19 cellular contexts compared by ENCODE assay signal in the genomic region with DNA sequence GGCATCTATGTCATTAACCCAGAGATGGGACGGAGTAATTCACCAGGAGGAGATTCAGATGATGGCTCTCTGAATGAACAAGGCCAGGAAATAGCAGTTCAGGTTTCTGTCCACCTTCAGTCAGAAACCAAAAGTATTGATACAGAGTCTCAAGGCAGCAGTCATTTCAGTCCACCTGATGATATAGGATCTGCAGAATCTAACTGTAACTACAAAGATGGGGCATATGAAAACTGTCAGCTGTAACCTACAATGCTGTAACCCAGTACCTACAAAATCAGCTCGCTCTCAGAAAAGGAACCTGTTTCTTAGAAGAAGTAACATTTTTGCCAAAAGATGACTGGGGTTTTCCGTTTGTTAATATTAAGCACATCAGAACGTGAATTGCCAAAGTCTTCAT. TPM values are rescaled to one million over a fixed set of nuclear protein-coding genes. Genes with fewer than 3 reads are reported as not detected.
DNase-seq lines count a peak whose midpoint lies in the region; ATAC-seq and TF ChIP-seq lines count a peak whose summit lies in the region.
"Had no signal": no experiment of that assay in that cellular context is flagged by ENCODE, and none has a peak within 500 bp of the region (broad histone marks: within the 10 kb centered on the region; RNA-seq: fewer than 3 reads in every experiment).

No MANE protein-coding gene starts in this region.

- 96% methylated on average over 4 of the region's 4 CpGs for WGBS in mammary epithelial cell (ENCODE audit: low coverage, missing lambda C conversion rate)

- peak overlapping the region; percentile 38 for H3K27ac Mint-ChIP-seq in activated CD8-positive, alpha-beta T cell treated with anti-CD3 and anti-CD28 coated beads for 36 hours
- H3K27ac Mint-ChIP-seq in activated CD8-positive, alpha-beta T cell treated with anti-CD3 and anti-CD28 coated beads, Interleukin-2, amount 10 ng/mL, durations not matched to agents 7 days and 5 days, result no peak overlapping the region
- H3K27ac Mint-ChIP-seq: CD4-positive, alpha-beta T cell; HFFc6; IgD-negative memory B cell had no signal

- ATAC-seq in activated CD8-positive, alpha-beta T cell treated with anti-CD3 and anti-CD28 coated beads for 36 hours, result no peak
- no peak for ATAC-seq in activated CD8-positive, alpha-beta T cell treated with anti-CD3 and anti-CD28 coated beads, Interleukin-2, amount 10 ng/mL, durations not matched to agents 7 days and 5 days
- ATAC-seq in PC-3 (no peak), GM18873 (IDR thresholded peaks at IDR 0.05; ENCODE audit: low FRiP score, unreplicated experiment) (no peak), Right ventricle myocardium superior (ENCODE audit: poor library complexity) (no peak)
- ATAC-seq: HCT116, HepG2 had no signal

- H4K20me1 ChIP-seq in PC-3 (ENCODE audit: low read length) (no peaks in the 10 kb centered on the region), mammary epithelial cell (ENCODE audit: insufficient read depth, low read length) (no peaks in the 10 kb centered on the region)

- H3K9me2 ChIP-seq in PC-3 (replicated peaks; ENCODE audit: low read length), result no peaks in the 10 kb centered on the region

- H3K9ac ChIP-seq in PC-3 (ENCODE audit: low read length) (no peak overlapping the region), mammary epithelial cell (ENCODE audit: insufficient read depth, low read length) (no peak overlapping the region)

- H3K79me2 ChIP-seq in PC-3 (ENCODE audit: low read length) (no peaks in the 10 kb centered on the region), mammary epithelial cell (ENCODE audit: insufficient read depth, low read length) (peaks cover 12% of the 10 kb centered on the region)

- H3K4me3 ChIP-seq in GM12865 (ENCODE audit: low read depth, low read length), result no peak overlapping the region
- no peak overlapping the region for H3K4me3 ChIP-seq in PC-3 (ENCODE audit: low read length)
- H3K4me3 ChIP-seq in mammary epithelial cell (replicated peaks in 1 of 3; ENCODE audit: insufficient read depth in 1 of 3, low read depth in 2 of 3, low read length in 3 of 3), result no peak overlapping the region

- H3K27ac ChIP-seq in PC-3 (ENCODE audit: low read length), result no peak overlapping the region
- H3K27ac ChIP-seq in mammary epithelial cell (ENCODE audit: insufficient read depth, low read depth, low read length), result no peak overlapping the region

- no peak for TF ChIP-seq CTCF in activated CD8-positive, alpha-beta T cell treated with anti-CD3 and anti-CD28 coated beads for 36 hours (IDR thresholded peaks at IDR 0.05)
- TF ChIP-seq CTCF in GM12865 (IDR thresholded peaks at IDR 0.05; ENCODE audit: insufficient read depth, low read depth, low read length, missing control alignments) (no peak), PC-3 (conservative IDR thresholded peaks at IDR 0.05; ENCODE audit: low read depth, low read length) (no peak), mammary epithelial cell (conservative IDR thresholded peaks at IDR 0.05 in 1 of 2, IDR thresholded peaks at IDR 0.05 in 1 of 2; ENCODE audit: extremely low read depth in 1 of 2, insufficient read depth in 1 of 2, low read depth in 1 of 2, low read length in 2 of 2) (no peak)

- H3K9me3 ChIP-seq in PC-3 (ENCODE audit: low read length) (no peaks in the 10 kb centered on the region), mammary epithelial cell (replicated peaks; ENCODE audit: insufficient read depth, low read length) (no peaks in the 10 kb centered on the region)
- H3K9me3 ChIP-seq: BE2C, Caco-2 had no signal

- peaks cover 49% of the 10 kb centered on the region for H3K36me3 Mint-ChIP-seq in activated CD8-positive, alpha-beta T cell treated with anti-CD3 and anti-CD28 coated beads for 36 hours (ENCODE audit: low read depth)
- peaks cover 53% of the 10 kb centered on the region for H3K36me3 Mint-ChIP-seq in activated CD8-positive, alpha-beta T cell treated with anti-CD3 and anti-CD28 coated beads, Interleukin-2, amount 10 ng/mL, durations not matched to agents 7 days and 5 days (ENCODE audit: low read depth)

- H3K4me3 Mint-ChIP-seq in activated CD8-positive, alpha-beta T cell treated with anti-CD3 and anti-CD28 coated beads for 36 hours, result no peak overlapping the region
- no peak overlapping the region for H3K4me3 Mint-ChIP-seq in activated CD8-positive, alpha-beta T cell treated with anti-CD3 and anti-CD28 coated beads, Interleukin-2, amount 10 ng/mL, durations not matched to agents 7 days and 5 days
- H3K4me3 Mint-ChIP-seq: CD4-positive, alpha-beta T cell; HFFc6; IgD-negative memory B cell had no signal

- dilution Hi-C loops in mammary epithelial cell (cut with HindIII; ENCODE audit: low sequenced_read_pairs), result no loop called here

- H3K27me3 ChIP-seq in PC-3 (ENCODE audit: low read length) (no peaks in the 10 kb centered on the region), mammary epithelial cell (ENCODE audit: insufficient read depth, low read length) (no peaks in the 10 kb centered on the region)
- H3K27me3 ChIP-seq: BE2C had no signal

- CTCF ChIA-PET in activated CD8-positive, alpha-beta T cell treated with anti-CD3 and anti-CD28 coated beads for 36 hours (lab: Charles Lee), result interaction anchor here (1.1 to 2.4 kb wide), 2 partner anchors 11 to 19 kb away, joined by 3 to 8 read pairs; no protein-coding TSS in a partner anchor
- CTCF ChIA-PET in activated CD8-positive, alpha-beta T cell treated with anti-CD3 and anti-CD28 coated beads, Interleukin-2, amount 10 ng/mL, durations not matched to agents 7 days and 5 days (lab: Charles Lee), result interaction anchor here (1.2 to 1.6 kb wide), 2 partner anchors 19 to 351 kb away, joined by 3 read pairs; no protein-coding TSS in a partner anchor
- CTCF ChIA-PET in PC-3 (lab: Charles Lee), result no interaction called here
- CTCF ChIA-PET in mammary epithelial cell (lab: Charles Lee; ENCODE audit: low non-redundant PET), result no interaction called here

- H2AFZ ChIP-seq in PC-3 (ENCODE audit: low read length) (no peak overlapping the region), mammary epithelial cell (ENCODE audit: low read depth, low read length) (no peak overlapping the region)

- no peaks in the 10 kb centered on the region for H3K9me3 Mint-ChIP-seq in activated CD8-positive, alpha-beta T cell treated with anti-CD3 and anti-CD28 coated beads for 36 hours
- H3K9me3 Mint-ChIP-seq in activated CD8-positive, alpha-beta T cell treated with anti-CD3 and anti-CD28 coated beads, Interleukin-2, amount 10 ng/mL, durations not matched to agents 7 days and 5 days (ENCODE audit: insufficient read depth), result no peaks in the 10 kb centered on the region
- H3K9me3 Mint-ChIP-seq: CD4-positive, alpha-beta T cell; HFFc6; IgD-negative memory B cell had no signal

- no peaks in the 10 kb centered on the region for H3K27me3 Mint-ChIP-seq in activated CD8-positive, alpha-beta T cell treated with anti-CD3 and anti-CD28 coated beads for 36 hours
- H3K27me3 Mint-ChIP-seq in activated CD8-positive, alpha-beta T cell treated with anti-CD3 and anti-CD28 coated beads, Interleukin-2, amount 10 ng/mL, durations not matched to agents 7 days and 5 days (ENCODE audit: low read depth), result no peaks in the 10 kb centered on the region
- H3K27me3 Mint-ChIP-seq: CD4-positive, alpha-beta T cell; IgD-negative memory B cell had no signal

- intact Hi-C loops in activated CD8-positive, alpha-beta T cell treated with anti-CD3 and anti-CD28 coated beads for 36 hours (cut with micrococcal nuclease), result no loop called here
- intact Hi-C loops in PC-3 (cut with micrococcal nuclease) (no loop called here), mammary epithelial cell (cut with micrococcal nuclease) (no loop called here), Right ventricle myocardium superior (cut with DNase I) (no loop called here)

- H3K4me1 ChIP-seq in PC-3 (ENCODE audit: insufficient read depth, low read length), result no peaks in the 10 kb centered on the region
- no peaks in the 10 kb centered on the region for H3K4me1 ChIP-seq in mammary epithelial cell (ENCODE audit: insufficient read depth, low read length)
- H3K4me1 ChIP-seq: BE2C, Caco-2 had no signal

- H3K36me3 ChIP-seq in PC-3 (ENCODE audit: low read depth, low read length) (no peaks in the 10 kb centered on the region), mammary epithelial cell (ENCODE audit: insufficient read depth, low read length) (peaks cover 8% of the 10 kb centered on the region)

- no peak for DNase-seq in activated CD8-positive, alpha-beta T cell treated with anti-CD3 and anti-CD28 coated beads for 36 hours
- DNase-seq in activated CD8-positive, alpha-beta T cell treated with anti-CD3 and anti-CD28 coated beads, Interleukin-2, amount 10 ng/mL, durations not matched to agents 7 days and 5 days, result no peak
- DNase-seq in GM12865 (ENCODE audit: low read depth) (peak; percentile 16), PC-3 (no peak), mammary epithelial cell (no peak), Right ventricle myocardium superior (no peak)
- DNase-seq: ACHN; BE2C; C1 segment of cervical spinal cord; Caco-2; CD4-positive, alpha-beta T cell; GDM1; GOT3; H7; HFFc6 had no signal

- BruUV-seq in PC-3 (replicated peaks; lab: Mats Ljungman, UMichigan) (TSS peak; percentile 1), mammary epithelial cell (replicated peaks; lab: Mats Ljungman, UMichigan) (TSS peak; percentile 4)

- H3K4me1 Mint-ChIP-seq in activated CD8-positive, alpha-beta T cell treated with anti-CD3 and anti-CD28 coated beads for 36 hours (ENCODE audit: low read depth), result peaks cover 25% of the 10 kb centered on the region
- H3K4me1 Mint-ChIP-seq in activated CD8-positive, alpha-beta T cell treated with anti-CD3 and anti-CD28 coated beads, Interleukin-2, amount 10 ng/mL, durations not matched to agents 7 days and 5 days (ENCODE audit: low read depth), result peaks cover 6% of the 10 kb centered on the region

- POLR2A ChIA-PET in activated CD8-positive, alpha-beta T cell treated with anti-CD3 and anti-CD28 coated beads for 36 hours (lab: Charles Lee), result no interaction called here
- POLR2A ChIA-PET in activated CD8-positive, alpha-beta T cell treated with anti-CD3 and anti-CD28 coated beads, Interleukin-2, amount 10 ng/mL, durations not matched to agents 7 days and 5 days (lab: Charles Lee), result no interaction called here
- POLR2A ChIA-PET in PC-3 (lab: Charles Lee; ENCODE audit: unreplicated experiment), result no interaction called here

- in situ Hi-C loops in mammary epithelial cell (cut with MboI; ENCODE audit: low sequenced_read_pairs in 2 of 2), result loop anchor here in 1 of 2 donors (25.0 kb wide), 1 partner anchor 559 kb away; no protein-coding TSS in a partner anchor

- H3K4me2 ChIP-seq in PC-3 (ENCODE audit: low read length), result no peak overlapping the region
- no peak overlapping the region for H3K4me2 ChIP-seq in mammary epithelial cell (ENCODE audit: insufficient read depth, low read depth, low read length)

- H3F3A ChIP-seq in PC-3 (ENCODE audit: low read length, unreplicated experiment), result no peaks in the 10 kb centered on the region

RNA-seq across cellular contexts. Expression of a gene that starts 14.7 kb away (rescaled TPM):
- total RNA-seq in activated CD8-positive, alpha-beta T cell treated with anti-CD3 and anti-CD28 coated beads for 36 hours, result 10 to 100 TPM in 1 of 2 experiments, 1 to 10 TPM in 1; 10.0 to 12.1 TPM
- 10 to 100 TPM; 21.0 to 23.0 TPM for total RNA-seq in activated CD8-positive, alpha-beta T cell treated with anti-CD3 and anti-CD28 coated beads, Interleukin-2, amount 10 ng/mL, durations not matched to agents 7 days and 5 days
- total RNA-seq in PC-3 (2014; rRNA removed) (17.7 and 21.1 TPM in 2 replicates), mammary epithelial cell (100 to 1,000 TPM in 1 of 2 donors, 10 to 100 TPM in 1; 32.4 to 118 TPM), Right ventricle myocardium superior (27.2 TPM)
- polyA plus RNA-seq in mammary epithelial cell, result 34.8 TPM
- polyA minus RNA-seq in mammary epithelial cell, result 38.5 TPM

RNA-seq across cellular contexts. Expression of a gene that starts 14.8 kb away (rescaled TPM):
- total RNA-seq in activated CD8-positive, alpha-beta T cell treated with anti-CD3 and anti-CD28 coated beads for 36 hours, result 10 to 100 TPM; 25.6 to 26.9 TPM
- 10 to 100 TPM; 17.8 to 23.1 TPM for total RNA-seq in activated CD8-positive, alpha-beta T cell treated with anti-CD3 and anti-CD28 coated beads, Interleukin-2, amount 10 ng/mL, durations not matched to agents 7 days and 5 days
- total RNA-seq in PC-3 (2014; rRNA removed) (6.0 and 12.9 TPM in 2 replicates), mammary epithelial cell (10 to 100 TPM; 23.5 to 25.2 TPM), Right ventricle myocardium superior (29.6 TPM)
- polyA plus RNA-seq in mammary epithelial cell, result 11.6 TPM
- polyA minus RNA-seq in mammary epithelial cell, result 5.9 TPM

Comparison
In these comparisons a context has a peak if more than half of its experiments do, and no peak if none do; other contexts are left out.
1. CTCF ChIA-PET loops: an anchor here in activated CD8-positive, alpha-beta T cell treated with anti-CD3 and anti-CD28 coated beads for 36 hours (1.1 to 2.4 kb wide) and activated CD8-positive, alpha-beta T cell treated with anti-CD3 and anti-CD28 coated beads, Interleukin-2, amount 10 ng/mL, durations not matched to agents 7 days and 5 days (1.2 to 1.6 kb wide); none called in PC-3 and mammary epithelial cell.